15 cellular contexts compared by ENCODE assay signal in genomic region chr3:73719413-73719831, GRCh38.
DNase-seq lines count a peak whose midpoint lies in the region; ATAC-seq and TF ChIP-seq lines count a peak whose summit lies in the region.
"Had no signal": no experiment of that assay in that cellular context is flagged by ENCODE, and none has a peak within 500 bp of the region (broad histone marks: within the 10 kb centered on the region; RNA-seq: fewer than 3 reads in every experiment).

No MANE protein-coding gene starts in this region.

- no peak overlapping the region for H2AK5ac ChIP-seq in IMR-90 (ENCODE audit: low read depth, low read length)

- peak overlapping the region; percentile 12; the same call in 1 of the 2 replicates for H3K4me3 ChIP-seq in IMR-90 (ENCODE audit: insufficient read depth, low read depth, low read length)
- H3K4me3 ChIP-seq in coronary artery, result peak overlapping the region; percentile 46
- H3K4me3 ChIP-seq in muscle layer of colon (ENCODE audit: low read depth in 1 of 2, low read length in 2 of 2), result peak overlapping the region in 1 of 2 donors; percentile 35
- H3K4me3 ChIP-seq in subcutaneous abdominal adipose tissue (ENCODE audit: low read depth in 1 of 5, low read length in 5 of 5), result peak overlapping the region; percentile 0 to 55 (median 15)
- H3K4me3 ChIP-seq in lower leg skin (ENCODE audit: low read depth, poor library complexity, severe bottlenecking), result no peak overlapping the region

- no peak for TF ChIP-seq POLR2A in IMR-90 (IDR thresholded peaks at IDR 0.05; ENCODE audit: low read depth, low read length)
- no peak for TF ChIP-seq POLR2A in lower leg skin (IDR thresholded peaks at IDR 0.05)

- H3K9ac ChIP-seq in IMR-90 (ENCODE audit: low read depth, low read length) (peak overlapping the region; percentile 77; the same call in 1 of the 2 replicates), muscle layer of colon (ENCODE audit: low read length) (no peak overlapping the region), subcutaneous abdominal adipose tissue (ENCODE audit: low read length in 5 of 5) (peak overlapping the region in 3 of 5 donors; percentile 65 to 91 (median 73))

- BruUV-seq in IMR-90 (replicated peaks; lab: Mats Ljungman, UMichigan), result no TSS peak

- H3K27ac Mint-ChIP-seq in T-cell, result no peak overlapping the region
- H3K27ac Mint-ChIP-seq in activated naive CD4-positive, alpha-beta T cell treated with anti-CD3 and anti-CD28 coated beads, Interleukin-2, amount 50 U/mL, for 72 hours, result no peak overlapping the region
- H3K27ac Mint-ChIP-seq: CD14-positive monocyte; naive thymus-derived CD4-positive, alpha-beta T cell had no signal

- H4K91ac ChIP-seq in IMR-90 (ENCODE audit: insufficient read depth, low read depth, low read length), result peak overlapping the region; percentile 49; the same call in 1 of the 2 replicates

- H3K36me3 Mint-ChIP-seq in T-cell, result no peaks in the 10 kb centered on the region
- H3K36me3 Mint-ChIP-seq in activated naive CD4-positive, alpha-beta T cell treated with anti-CD3 and anti-CD28 coated beads, Interleukin-2, amount 50 U/mL, for 72 hours, result no peaks in the 10 kb centered on the region
- H3K36me3 Mint-ChIP-seq: CD14-positive monocyte; naive thymus-derived CD4-positive, alpha-beta T cell had no signal

- peak overlapping the region; percentile 38 for H2AFZ ChIP-seq in IMR-90 (replicated peaks; ENCODE audit: low read length, poor library complexity)

- peak overlapping the region; percentile 81; the same call in 1 of the 2 replicates for H2BK20ac ChIP-seq in IMR-90 (ENCODE audit: low read depth, low read length)

- dilution Hi-C loops in IMR-90 (cut with HindIII; ENCODE audit: low sequenced_read_pairs, unreplicated experiment), result no loop called here

- peaks cover 6% of the 10 kb centered on the region; the same call in 1 of the 2 replicates for H3K9me1 ChIP-seq in IMR-90 (ENCODE audit: insufficient read depth, low read length)

- H3K27me3 Mint-ChIP-seq in T-cell, result no peaks in the 10 kb centered on the region

- TF ChIP-seq CTCF in IMR-90 (conservative IDR thresholded peaks at IDR 0.05; ENCODE audit: low read depth, low read length) (no peak), coronary artery (IDR thresholded peaks at IDR 0.05) (no peak), lower leg skin (IDR thresholded peaks at IDR 0.05) (no peak)

- WGBS in IMR-90 (ENCODE audit: extremely low coverage in 2 of 2, insufficient read length in 1 of 2), 2 experiments, result no CpG with 5 or more reads among the region's 5 CpGs
- 19 to 30% methylated on average over 5 of the region's 5 CpGs for WGBS in lower leg skin, 2 donors

- no peak overlapping the region for H2AK9ac ChIP-seq in IMR-90 (replicated peaks; ENCODE audit: low read depth, low read length, poor library complexity)

- CTCF ChIA-PET in IMR-90 (lab: Yijun Ruan, JAX) (interaction anchor here (1.0 kb wide), 2 partner anchors 27 to 49 kb away, joined by 3 read pairs; no protein-coding TSS in a partner anchor), T-cell (lab: Charles Lee) (no interaction called here)

- peak overlapping the region; percentile 63; the same call in 1 of the 2 replicates for H3K18ac ChIP-seq in IMR-90 (ENCODE audit: low read depth, low read length)

- H3K27ac ChIP-seq in IMR-90 (ENCODE audit: insufficient read depth, low read length) (peak overlapping the region; percentile 90), coronary artery (peak overlapping the region in 1 of 2 donors; percentile 16), muscle layer of colon (ENCODE audit: low read depth, low read length) (peak overlapping the region; percentile 71), subcutaneous abdominal adipose tissue (ENCODE audit: low read depth, low read length) (peak overlapping the region; percentile 97)

- H2BK15ac ChIP-seq in IMR-90 (ENCODE audit: low read depth, low read length), result peak overlapping the region; percentile 75

- peak overlapping the region; percentile 77 for H3K4ac ChIP-seq in IMR-90 (ENCODE audit: low read depth, low read length)

- peak overlapping the region; percentile 74; the same call in 1 of the 2 replicates for H3K56ac ChIP-seq in IMR-90 (ENCODE audit: extremely low read depth, insufficient read depth, low read length)

- H4K8ac ChIP-seq in IMR-90 (ENCODE audit: low read depth in 2 of 2, low read length in 2 of 2), result peak overlapping the region; percentile 72 to 85; a peak in 3 of 4 replicates

- H3K4me1 ChIP-seq in IMR-90 (ENCODE audit: control insufficient read depth, insufficient read depth, low read length) (peaks cover 13% of the 10 kb centered on the region), muscle layer of colon (ENCODE audit: insufficient read depth, low read length) (peaks cover 25% of the 10 kb centered on the region), subcutaneous abdominal adipose tissue (ENCODE audit: control insufficient read depth in 5 of 5, insufficient read depth in 5 of 5, low read length in 5 of 5) (peaks cover 5 to 31% (median 15%) of the 10 kb centered on the region in 5 donors)

- peak overlapping the region; percentile 91 for H3K23ac ChIP-seq in IMR-90 (ENCODE audit: low read depth, low read length)

- peak; percentile 54 for ATAC-seq in IMR-90 (ENCODE audit: low read depth)
- ATAC-seq in T-cell (replicated peaks in 1 of 4), result no peak
- ATAC-seq in activated naive CD4-positive, alpha-beta T cell treated with anti-CD3 and anti-CD28 coated beads, Interleukin-2, amount 50 U/mL, for 72 hours, result no peak
- ATAC-seq: naive thymus-derived CD4-positive, alpha-beta T cell; PC-3 had no signal

- peaks cover 4 to 12% (median 11%) of the 10 kb centered on the region in 3 donors for H3K9me3 Mint-ChIP-seq in T-cell
- peaks cover 11 to 14% of the 10 kb centered on the region in 2 donors for H3K9me3 Mint-ChIP-seq in activated naive CD4-positive, alpha-beta T cell treated with anti-CD3 and anti-CD28 coated beads, Interleukin-2, amount 50 U/mL, for 72 hours

- TF ChIP-seq RAD21 in IMR-90 (IDR thresholded peaks at IDR 0.05; ENCODE audit: low read length), result no peak

- peak overlapping the region; percentile 72 for H3K14ac ChIP-seq in IMR-90 (replicated peaks; ENCODE audit: low read depth, low read length)

- H2BK5ac ChIP-seq in IMR-90 (ENCODE audit: low read depth, low read length, poor library complexity, severe bottlenecking), result peak overlapping the region; percentile 23

- H3K79me1 ChIP-seq in IMR-90 (ENCODE audit: low read depth in 1 of 2, low read length in 2 of 2), result no peaks in the 10 kb centered on the region

- H3K27me3 ChIP-seq in IMR-90 (ENCODE audit: control insufficient read depth, insufficient read depth, low read length) (no peaks in the 10 kb centered on the region), muscle layer of colon (ENCODE audit: control insufficient read depth in 1 of 2, insufficient read depth in 2 of 2, low read length in 2 of 2) (no peaks in the 10 kb centered on the region), subcutaneous abdominal adipose tissue (ENCODE audit: control insufficient read depth in 5 of 5, insufficient read depth in 4 of 5, low read length in 5 of 5) (no peaks in the 10 kb centered on the region)

- DNase-seq in IMR-90 (peak; percentile 83), coronary artery (ENCODE audit: low spot score) (no peak), lower leg skin (ENCODE audit: low spot score in 2 of 2) (no peak), T-cell (no peak)
- DNase-seq in stimulated activated CD4-positive, alpha-beta T cell treated with anti-CD3 and anti-CD28 coated beads, Interleukin-15, amount 100 ng/mL, for 24 hours, result no peak
- DNase-seq in activated naive CD4-positive, alpha-beta T cell treated with anti-CD3 and anti-CD28 coated beads, Interleukin-2, amount 50 U/mL, for 72 hours (ENCODE audit: low spot score in 2 of 2), result no peak
- DNase-seq: amniotic stem cell; GF-D8; naive thymus-derived CD4-positive, alpha-beta T cell; NCI-H2227 treated with DMSO at 0.1 percent for 48 hours; PC-3; stimulated activated CD8-positive, alpha-beta memory T cell treated with anti-CD3 and anti-CD28 coated beads, Interleukin-4, amount 100 ng/mL, for 48 hours had no signal

- no peaks in the 10 kb centered on the region for H3K4me1 Mint-ChIP-seq in T-cell
- H3K4me1 Mint-ChIP-seq: CD14-positive monocyte; naive thymus-derived CD4-positive, alpha-beta T cell had no signal

- intact Hi-C loops in IMR-90 (cut with micrococcal nuclease), result no loop called here
- intact Hi-C loops in lower leg skin (cut with DNase I; ENCODE audit: low total_unique reads), result no loop called here

- H3K4me3 Mint-ChIP-seq in T-cell, result no peak overlapping the region
- H3K4me3 Mint-ChIP-seq: CD14-positive monocyte; naive thymus-derived CD4-positive, alpha-beta T cell had no signal

- H4K5ac ChIP-seq in IMR-90 (ENCODE audit: low read depth, low read length), result peak overlapping the region; percentile 61; the same call in 1 of the 2 replicates

- no peaks in the 10 kb centered on the region for H3K9me3 ChIP-seq in IMR-90 (ENCODE audit: control insufficient read depth, insufficient read depth, low read length)
- no peaks in the 10 kb centered on the region for H3K9me3 ChIP-seq in muscle layer of colon (ENCODE audit: low read length)
- H3K9me3 ChIP-seq in subcutaneous abdominal adipose tissue (ENCODE audit: control insufficient read depth in 5 of 5, low read length in 5 of 5), result no peaks in the 10 kb centered on the region

- H3K4me2 ChIP-seq in IMR-90 (ENCODE audit: low read depth, low read length), result peak overlapping the region; percentile 83

- H4K20me1 ChIP-seq in IMR-90 (ENCODE audit: insufficient read depth, low read length), result no peaks in the 10 kb centered on the region

- H3K36me3 ChIP-seq in IMR-90 (ENCODE audit: control insufficient read depth, insufficient read depth, low read length) (no peaks in the 10 kb centered on the region), muscle layer of colon (ENCODE audit: insufficient read depth, low read length) (no peaks in the 10 kb centered on the region), subcutaneous abdominal adipose tissue (ENCODE audit: control insufficient read depth in 5 of 5, insufficient read depth in 5 of 5, low read length in 5 of 5) (no peaks in the 10 kb centered on the region)

- in situ Hi-C loops in IMR-90 (cut with MboI; ENCODE audit: low sequenced_read_pairs), result no loop called here

- peak overlapping the region; percentile 95 for H2BK120ac ChIP-seq in IMR-90 (ENCODE audit: low read depth, low read length)

- POLR2A ChIA-PET in IMR-90 (lab: Charles Lee; ENCODE audit: unreplicated experiment) (no interaction called here), T-cell (lab: Charles Lee) (no interaction called here)

TF ChIP-seq in IMR-90, 13 proteins besides CTCF, POLR2A, EP300 and RAD21:
- TF ChIP-seq ELK1 (IDR thresholded peaks at IDR 0.05; ENCODE audit: borderline replicate concordance, low read depth, low read length) (no peak), CEBPB (IDR thresholded peaks at IDR 0.05; ENCODE audit: low read depth, low read length) (peak; percentile 45; the same call in 1 of the 2 replicates)
